Comparison of ENCODE assay signal across 11 cellular contexts in genomic region chr19:7497292-7497691, GRCh38. TPM values are rescaled to one million over a fixed set of nuclear protein-coding genes. Genes with fewer than 3 reads are reported as not detected.
A peak's percentile ranks its signal among the peaks of the same experiment; 100 is the strongest.
DNase-seq lines count a peak whose midpoint lies in the region; ATAC-seq, FAIRE-seq and TF ChIP-seq lines count a peak whose summit lies in the region.
"Had no signal": no experiment of that assay in that cellular context is flagged by ENCODE, and none has a peak within 500 bp of the region (broad histone marks: within the 10 kb centered on the region; RNA-seq: fewer than 3 reads in every experiment).

No MANE protein-coding gene starts in this region.

- dilution Hi-C loops in endothelial cell of umbilical vein (cut with MboI; ENCODE audit: extremely low pct_ligation_motif_present, low sequenced_read_pairs) = no loop called here

- no peak overlapping the region for H2AFZ ChIP-seq in endothelial cell of umbilical vein (ENCODE audit: low read depth, low read length)
- H2AFZ ChIP-seq in smooth muscle cell (ENCODE audit: low read depth) = no peak overlapping the region

- TF ChIP-seq POLR2A in endothelial cell of umbilical vein (IDR thresholded peaks at IDR 0.05; ENCODE audit: low read depth, low read length) = no peak

- no peaks in the 10 kb centered on the region for H3K79me2 ChIP-seq in endothelial cell of umbilical vein (ENCODE audit: control insufficient read depth, insufficient read depth, low read length)
- no peaks in the 10 kb centered on the region for H3K79me2 ChIP-seq in smooth muscle cell (ENCODE audit: low read depth)

- ATAC-seq in GM19455 (IDR thresholded peaks at IDR 0.05; ENCODE audit: unreplicated experiment) (no peak), GM18511 (IDR thresholded peaks at IDR 0.05; ENCODE audit: unreplicated experiment) (no peak)

- BruUV-seq in endothelial cell of umbilical vein (replicated peaks; lab: Mats Ljungman, UMichigan) = no TSS peak

- H3K9me3 ChIP-seq in endothelial cell of umbilical vein (replicated peaks; ENCODE audit: control insufficient read depth, insufficient read depth, low read length) (no peaks in the 10 kb centered on the region), smooth muscle cell (replicated peaks; ENCODE audit: low read depth) (no peaks in the 10 kb centered on the region)
- H3K9me3 ChIP-seq: prostate gland had no signal

- H3K4me1 ChIP-seq in endothelial cell of umbilical vein (ENCODE audit: control insufficient read depth, extremely low read depth, insufficient read depth, low read length) = peaks cover 6% of the 10 kb centered on the region
- no peaks in the 10 kb centered on the region for H3K4me1 ChIP-seq in smooth muscle cell (ENCODE audit: low read depth)
- H3K4me1 ChIP-seq: prostate gland had no signal

- peaks cover 0 to 3% of the 10 kb centered on the region in 2 experiments for H3K27me3 ChIP-seq in endothelial cell of umbilical vein (ENCODE audit: control insufficient read depth in 2 of 2, insufficient read depth in 2 of 2, low read length in 2 of 2)
- H3K27me3 ChIP-seq in smooth muscle cell (ENCODE audit: low read depth) = peaks cover 33% of the 10 kb centered on the region

- intact Hi-C loops in endothelial cell of umbilical vein (cut with micrococcal nuclease) = no loop called here

- no peak overlapping the region for H3K9ac ChIP-seq in endothelial cell of umbilical vein (replicated peaks; ENCODE audit: extremely low read depth, insufficient read depth, low read length)
- no peak overlapping the region for H3K9ac ChIP-seq in smooth muscle cell (ENCODE audit: low read depth)

- no peaks in the 10 kb centered on the region for H3K9me1 ChIP-seq in endothelial cell of umbilical vein (replicated peaks; ENCODE audit: control insufficient read depth, extremely low read depth, insufficient read depth, low read length)

- peaks cover 10% of the 10 kb centered on the region for H3F3A ChIP-seq in smooth muscle cell (ENCODE audit: low read depth)

- H4K20me1 ChIP-seq in endothelial cell of umbilical vein (replicated peaks; ENCODE audit: control insufficient read depth, extremely low read depth, insufficient read depth, low read length) (no peaks in the 10 kb centered on the region), smooth muscle cell (ENCODE audit: low read depth) (no peaks in the 10 kb centered on the region)

- H3K36me3 ChIP-seq in endothelial cell of umbilical vein (ENCODE audit: control insufficient read depth in 2 of 2, extremely low read depth in 1 of 2, insufficient read depth in 2 of 2, low read length in 2 of 2) = no peaks in the 10 kb centered on the region
- no peaks in the 10 kb centered on the region for H3K36me3 ChIP-seq in smooth muscle cell (ENCODE audit: low read depth)
- H3K36me3 ChIP-seq: prostate gland had no signal

- POLR2A ChIA-PET in endothelial cell of umbilical vein (lab: Charles Lee) = no interaction called here

- no peak for FAIRE-seq in endothelial cell of umbilical vein (lab: Jason Lieb, UNC)

- DNase-seq in SKM-1 (lab: John Stamatoyannopoulos, UW; ENCODE audit: unreplicated experiment) = peak; percentile 17
- DNase-seq in SKM-1 treated with dmso at 0.1 percent for 144 hours (lab: John Stamatoyannopoulos, UW; ENCODE audit: unreplicated experiment) = no peak
- DNase-seq in OCI-M1 (lab: John Stamatoyannopoulos, UW) = peak; percentile 10
- no peak for DNase-seq in endothelial cell of umbilical vein (ENCODE audit: low read depth, low spot score)
- no peak for DNase-seq in smooth muscle cell (lab: John Stamatoyannopoulos, UW; ENCODE audit: unreplicated experiment)
- DNase-seq in activated CD4-positive, alpha-beta T cell treated with anti-CD3 and anti-CD28 coated beads for 4 hours = no peak
- DNase-seq: NCI-H1105 treated with DMSO at 0.1 percent for 48 hours; stimulated activated naive CD4-positive, alpha-beta T cell treated with Interleukin-2 at 50 U/mL for 16 hours had no signal

- H3K4me3 ChIP-seq in endothelial cell of umbilical vein (replicated peaks in 1 of 3; ENCODE audit: insufficient read depth in 1 of 3, low read depth in 1 of 3, low read length in 3 of 3) = no peak overlapping the region
- H3K4me3 ChIP-seq in smooth muscle cell = no peak overlapping the region
- H3K4me3 ChIP-seq: prostate gland had no signal

- WGBS in smooth muscle cell (ENCODE audit: low lambda C conversion rate) = 63% methylated on average over 7 of the region's 7 CpGs

- TF ChIP-seq CTCF in endothelial cell of umbilical vein (IDR thresholded peaks at IDR 0.05; ENCODE audit: extremely low read depth in 1 of 2, insufficient read depth in 1 of 2, low read depth in 1 of 2, low read length in 2 of 2) (peak; percentile 25 to 40), smooth muscle cell (IDR thresholded peaks at IDR 0.05; ENCODE audit: borderline replicate concordance, insufficient read depth, poor library complexity, severe bottlenecking) (peak; percentile 29)

- CTCF ChIA-PET in endothelial cell of umbilical vein (lab: Charles Lee) = interaction anchor here (0.5 to 2.8 kb wide), 13 partner anchors 9 to 198 kb away, joined by 3 to 20 read pairs (median 6); partner anchors contain the start of genes MCOLN1, TRAPPC5 and ZNF358

- H3K27ac ChIP-seq in endothelial cell of umbilical vein (ENCODE audit: insufficient read depth, low read depth, low read length) (no peak overlapping the region), smooth muscle cell (ENCODE audit: low read depth) (no peak overlapping the region)
- H3K27ac ChIP-seq: prostate gland had no signal

- no peak overlapping the region for H3K4me2 ChIP-seq in endothelial cell of umbilical vein (ENCODE audit: insufficient read depth, low read length)
- no peak overlapping the region for H3K4me2 ChIP-seq in smooth muscle cell

TF ChIP-seq in endothelial cell of umbilical vein, 7 proteins besides CTCF, POLR2A, EP300 and RAD21:
- no peak for TF ChIP-seq POLR2AphosphoS5 (IDR thresholded peaks at IDR 0.05; ENCODE audit: insufficient read depth, low read depth, low read length)
- TF ChIP-seq EZH2 (IDR thresholded peaks at IDR 0.05; ENCODE audit: borderline replicate concordance, low read depth, low read length, severe bottlenecking) = no peak
- TF ChIP-seq FOS (IDR thresholded peaks at IDR 0.05; ENCODE audit: borderline replicate concordance, insufficient read depth, low read length) = no peak
- TF ChIP-seq MAX (IDR thresholded peaks at IDR 0.05; ENCODE audit: insufficient read depth, insufficient read length) = no peak
- no peak for TF ChIP-seq GATA2 (IDR thresholded peaks at IDR 0.05; ENCODE audit: insufficient read depth, insufficient read length, low read depth, low read length)
- TF ChIP-seq MYC (IDR thresholded peaks at IDR 0.05; ENCODE audit: low read depth, low read length) = no peak
- TF ChIP-seq JUN (IDR thresholded peaks at IDR 0.05; ENCODE audit: borderline replicate concordance, insufficient read depth, insufficient read length, low read depth) = no peak

RNA-seq across cellular contexts. Expression of gene PEX11G, which starts 8.5 kb away (rescaled TPM):
- total RNA-seq in endothelial cell of umbilical vein = 1.3 and 1.6 TPM in 2 replicates
- 1.9 and 2.4 TPM in 2 replicates for polyA plus RNA-seq in endothelial cell of umbilical vein
- polyA plus RNA-seq in endothelial cell of umbilical vein (2011; cell fraction: cytosol; rRNA removed) = 1.0 and 1.8 TPM in 2 replicates
- 0.40 and 0.59 TPM in 2 replicates for polyA plus RNA-seq in endothelial cell of umbilical vein (2011; cell fraction: nucleus; rRNA removed)
- polyA plus RNA-seq in endothelial cell of umbilical vein (2012) = 0.59 and 1.5 TPM in 2 replicates
- polyA minus RNA-seq in endothelial cell of umbilical vein = 0.44 and 1.5 TPM in 2 replicates
- polyA minus RNA-seq in endothelial cell of umbilical vein (2011; cell fraction: cytosol; rRNA and poly(A)+ RNA removed) = 1.2 TPM
- polyA minus RNA-seq in endothelial cell of umbilical vein (2011; cell fraction: nucleus; rRNA and poly(A)+ RNA removed) = not detected in 2 replicates
- 3.8 TPM in 1 of 2 replicates, not detected in the other for total RNA-seq in smooth muscle cell
- polyA plus RNA-seq in smooth muscle cell = 4.3 and 6.4 TPM in 2 replicates

RNA-seq across cellular contexts. Expression of gene ZNF358, which starts 18.6 kb away (rescaled TPM):
- total RNA-seq in endothelial cell of umbilical vein (51.2 and 52.1 TPM in 2 replicates), smooth muscle cell (47.9 and 67.2 TPM in 2 replicates)
- polyA plus RNA-seq in endothelial cell of umbilical vein (83.2 and 90.6 TPM in 2 replicates), smooth muscle cell (34.4 and 40.8 TPM in 2 replicates)
- 49.9 and 66.1 TPM in 2 replicates for polyA plus RNA-seq in endothelial cell of umbilical vein (2011; cell fraction: cytosol; rRNA removed)
- 19.7 and 22.3 TPM in 2 replicates for polyA plus RNA-seq in endothelial cell of umbilical vein (2011; cell fraction: nucleus; rRNA removed)
- 41.0 and 45.0 TPM in 2 replicates for polyA plus RNA-seq in endothelial cell of umbilical vein (2012)
- polyA minus RNA-seq in endothelial cell of umbilical vein = 20.9 and 27.3 TPM in 2 replicates
- polyA minus RNA-seq in endothelial cell of umbilical vein (2011; cell fraction: cytosol; rRNA and poly(A)+ RNA removed) = 18.3 TPM
- 7.5 and 12.5 TPM in 2 replicates for polyA minus RNA-seq in endothelial cell of umbilical vein (2011; cell fraction: nucleus; rRNA and poly(A)+ RNA removed)

RNA-seq across cellular contexts. Expression of gene MCOLN1, which starts 25.1 kb away (rescaled TPM):
- total RNA-seq in endothelial cell of umbilical vein (23.0 and 26.9 TPM in 2 replicates), smooth muscle cell (5.5 and 9.8 TPM in 2 replicates)
- polyA plus RNA-seq in endothelial cell of umbilical vein (60.9 and 84.6 TPM in 2 replicates), smooth muscle cell (19.2 and 35.2 TPM in 2 replicates)
- 22.8 and 29.4 TPM in 2 replicates for polyA plus RNA-seq in endothelial cell of umbilical vein (2011; cell fraction: cytosol; rRNA removed)
- 67.0 and 81.1 TPM in 2 replicates for polyA plus RNA-seq in endothelial cell of umbilical vein (2011; cell fraction: nucleus; rRNA removed)
- polyA plus RNA-seq in endothelial cell of umbilical vein (2012) = 24.1 and 24.6 TPM in 2 replicates
- 40.6 and 63.5 TPM in 2 replicates for polyA minus RNA-seq in endothelial cell of umbilical vein
- 19.8 TPM for polyA minus RNA-seq in endothelial cell of umbilical vein (2011; cell fraction: cytosol; rRNA and poly(A)+ RNA removed)
- 20.9 and 21.5 TPM in 2 replicates for polyA minus RNA-seq in endothelial cell of umbilical vein (2011; cell fraction: nucleus; rRNA and poly(A)+ RNA removed)

RNA-seq across cellular contexts. Expression of gene PNPLA6, which starts 38.2 kb away (rescaled TPM):
- total RNA-seq in endothelial cell of umbilical vein (163 and 164 TPM in 2 replicates), smooth muscle cell (40.7 and 55.6 TPM in 2 replicates)
- polyA plus RNA-seq in endothelial cell of umbilical vein (106 and 117 TPM in 2 replicates), smooth muscle cell (22.3 and 40.0 TPM in 2 replicates)
- polyA plus RNA-seq in endothelial cell of umbilical vein (2011; cell fraction: cytosol; rRNA removed) = 52.1 and 73.6 TPM in 2 replicates
- 201 and 245 TPM in 2 replicates for polyA plus RNA-seq in endothelial cell of umbilical vein (2011; cell fraction: nucleus; rRNA removed)
- polyA plus RNA-seq in endothelial cell of umbilical vein (2012) = 88.8 and 135 TPM in 2 replicates
- 88.0 and 107 TPM in 2 replicates for polyA minus RNA-seq in endothelial cell of umbilical vein
- 38.6 TPM for polyA minus RNA-seq in endothelial cell of umbilical vein (2011; cell fraction: cytosol; rRNA and poly(A)+ RNA removed)
- 62.7 and 125 TPM in 2 replicates for polyA minus RNA-seq in endothelial cell of umbilical vein (2011; cell fraction: nucleus; rRNA and poly(A)+ RNA removed)

Comparison
In these comparisons a context has a peak if more than half of its experiments do, and no peak if none do; other contexts are left out.
1. DNase-seq: peak in SKM-1 (single experiment) and OCI-M1 (single experiment); none in SKM-1 treated with dmso at 0.1 percent for 144 hours (single experiment), endothelial cell of umbilical vein (single experiment), smooth muscle cell (single experiment) and activated CD4-positive, alpha-beta T cell treated with anti-CD3 and anti-CD28 coated beads for 4 hours (0 of 2).